Comparison of ENCODE assay signal across 23 cellular contexts in the genomic region with DNA sequence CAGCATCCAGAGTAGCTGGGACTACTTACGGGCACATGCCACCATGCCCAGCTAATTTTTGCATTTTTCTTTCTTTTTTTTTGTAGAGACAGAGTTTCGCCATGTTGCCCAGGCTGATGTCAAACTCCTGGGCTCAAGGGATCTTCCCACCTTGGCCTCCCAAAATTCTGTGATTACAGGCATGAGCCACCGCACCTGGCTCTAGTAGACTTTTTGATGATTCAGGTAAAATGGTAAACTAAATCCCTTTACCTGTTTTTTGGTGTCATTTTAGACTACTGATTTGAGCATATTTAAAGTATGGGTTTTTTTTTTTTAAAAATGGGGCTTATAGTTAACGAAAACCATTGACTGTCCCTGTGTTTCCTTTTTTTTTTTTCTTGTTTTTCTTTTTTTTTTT. TPM values are rescaled to one million over a fixed set of nuclear protein-coding genes. Genes with fewer than 3 reads are reported as not detected.
DNase-seq lines count a peak whose midpoint lies in the region; ATAC-seq, FAIRE-seq and TF ChIP-seq lines count a peak whose summit lies in the region.
"Had no signal": no experiment of that assay in that cellular context is flagged by ENCODE, and none has a peak within 500 bp of the region (broad histone marks: within the 10 kb centered on the region; RNA-seq: fewer than 3 reads in every experiment).

No MANE protein-coding gene starts in this region.

- no peak overlapping the region for H3K4ac ChIP-seq in IMR-90 (ENCODE audit: low read depth, low read length)

- no peak for TF ChIP-seq EP300 in HepG2 (IDR thresholded peaks at IDR 0.05; ENCODE audit: low read depth in 2 of 2, low read length in 2 of 2)
- TF ChIP-seq EP300 in HepG2 (CRISPR knock-in tag; IDR thresholded peaks at IDR 0.05; ENCODE audit: borderline replicate concordance) = no peak

- no peak for ATAC-seq in HepG2
- ATAC-seq in right lobe of liver = no peak
- ATAC-seq in IMR-90 (ENCODE audit: low read depth) = no peak
- ATAC-seq in left lung = no peak
- ATAC-seq in upper lobe of right lung = no peak
- ATAC-seq: CD8-positive, alpha-beta T cell had no signal

- in situ Hi-C loops in HepG2 (cut with HindIII; ENCODE audit: extremely low pct_ligation_motif_present, low pct_unique_long_range_greater_than_20kb) (no loop called here), IMR-90 (cut with MboI; ENCODE audit: low sequenced_read_pairs) (no loop called here)

- H3K27me3 ChIP-seq in HepG2 (ENCODE audit: control insufficient read depth in 1 of 2, insufficient read depth in 2 of 2, low read length in 2 of 2) = no peaks in the 10 kb centered on the region; a peak in 1 of 5 replicates
- H3K27me3 ChIP-seq in right lobe of liver = no peaks in the 10 kb centered on the region
- no peaks in the 10 kb centered on the region for H3K27me3 ChIP-seq in IMR-90 (ENCODE audit: control insufficient read depth, insufficient read depth, low read length)
- no peaks in the 10 kb centered on the region for H3K27me3 ChIP-seq in left lung
- H3K27me3 ChIP-seq in upper lobe of right lung = no peaks in the 10 kb centered on the region
- H3K27me3 ChIP-seq: BLaER1 treated with 17β-estradiol and CSF1 and Interleukin-3, amounts not matched to agents 10 nM and 100 nM had no signal

- H3K18ac ChIP-seq in IMR-90 (ENCODE audit: low read depth, low read length) = no peak overlapping the region

- CTCF ChIA-PET in HepG2 (lab: Yijun Ruan, JAX; ENCODE audit: low intra/inter-chr PET ratio, low total read pairs) (no interaction called here), IMR-90 (lab: Yijun Ruan, JAX) (no interaction called here)

- no peak overlapping the region for H4K91ac ChIP-seq in IMR-90 (ENCODE audit: insufficient read depth, low read depth, low read length)

- no peak overlapping the region for H4K8ac ChIP-seq in IMR-90 (ENCODE audit: low read depth in 2 of 2, low read length in 2 of 2)

- no peak overlapping the region for H2AFZ ChIP-seq in HepG2 (ENCODE audit: low read length)
- no peak overlapping the region for H2AFZ ChIP-seq in IMR-90 (replicated peaks; ENCODE audit: low read length, poor library complexity)

- H2BK15ac ChIP-seq in IMR-90 (ENCODE audit: low read depth, low read length) = no peak overlapping the region

- H2BK120ac ChIP-seq in IMR-90 (ENCODE audit: low read depth, low read length) = no peak overlapping the region

- H3K4me2 ChIP-seq in HepG2 (ENCODE audit: low read depth, low read length) = no peak overlapping the region
- no peak overlapping the region for H3K4me2 ChIP-seq in IMR-90 (ENCODE audit: low read depth, low read length)
- H3K4me2 ChIP-seq: BLaER1 treated with 17β-estradiol and CSF1 and Interleukin-3, amounts not matched to agents 10 nM and 100 nM had no signal

- H2BK5ac ChIP-seq in IMR-90 (ENCODE audit: low read depth, low read length, poor library complexity, severe bottlenecking) = no peak overlapping the region

- H3K36me3 ChIP-seq in HepG2 (replicated peaks in 1 of 2; ENCODE audit: control insufficient read depth in 1 of 2, insufficient read depth in 2 of 2, low read length in 2 of 2) (no peaks in the 10 kb centered on the region), right lobe of liver (no peaks in the 10 kb centered on the region), IMR-90 (ENCODE audit: control insufficient read depth, insufficient read depth, low read length) (peaks cover 6% of the 10 kb centered on the region), left lung (no peaks in the 10 kb centered on the region), upper lobe of right lung (peaks cover 6% of the 10 kb centered on the region)

- FAIRE-seq in HepG2 (lab: Jason Lieb, UNC) = no peak
- FAIRE-seq: A204.1, D721Med, G401.6, GM12891, GM19239 had no signal

- DNase-seq in HepG2 (ENCODE audit: low spot score) (no peak), right lobe of liver (no peak), IMR-90 (no peak), left lung (no peak), upper lobe of right lung (no peak), NCI-H1048 (lab: John Stamatoyannopoulos, UW) (no peak), SW480 (ENCODE audit: low spot score) (no peak)
- no peak for DNase-seq in activated naive CD4-positive, alpha-beta T cell treated with Interleukin-2 at 50 U/mL for 16 hours
- DNase-seq: 8988T; AML-193; Caco-2; Calu3; CD4-positive, alpha-beta T cell; CD8-positive, alpha-beta T cell; DMS79 treated with DMSO at 0.1 percent for 48 hours; GF-D8 had no signal

- no TSS peak for BruUV-seq in HepG2 (replicated peaks; lab: Mats Ljungman, UMichigan)
- BruUV-seq in IMR-90 (replicated peaks; lab: Mats Ljungman, UMichigan) = no TSS peak

- WGBS in HepG2 (ENCODE audit: low lambda C conversion rate) = 90% methylated on average over 4 of the region's 4 CpGs
- 84% methylated on average over 4 of the region's 4 CpGs for WGBS in right lobe of liver (ENCODE audit: insufficient coverage, low coverage, low lambda C conversion rate, missing lambda C conversion rate)
- no CpG with 5 or more reads among the region's 4 CpGs for WGBS in IMR-90 (ENCODE audit: extremely low coverage in 2 of 2, insufficient read length in 1 of 2), 2 experiments

- TF ChIP-seq CTCF in HepG2 (CRISPR knock-in tag; IDR thresholded peaks at IDR 0.05) (no peak), right lobe of liver (IDR thresholded peaks at IDR 0.05) (no peak), IMR-90 (conservative IDR thresholded peaks at IDR 0.05; ENCODE audit: low read depth, low read length) (no peak), left lung (IDR thresholded peaks at IDR 0.05) (no peak), upper lobe of right lung (IDR thresholded peaks at IDR 0.05) (no peak)

- dilution Hi-C loops in IMR-90 (cut with HindIII; ENCODE audit: low sequenced_read_pairs, unreplicated experiment) = no loop called here

- H3K4me1 ChIP-seq in HepG2 (ENCODE audit: insufficient read depth, low read length) (peaks cover 2% of the 10 kb centered on the region; the same call in 1 of the 2 replicates), right lobe of liver (no peaks in the 10 kb centered on the region), IMR-90 (ENCODE audit: control insufficient read depth, insufficient read depth, low read length) (peaks cover 4% of the 10 kb centered on the region), left lung (peaks cover 7 to 38% of the 10 kb centered on the region in 2 donors), upper lobe of right lung (peaks cover 35% of the 10 kb centered on the region)
- H3K4me1 ChIP-seq: Caco-2 had no signal

- no peak overlapping the region for H3K27ac ChIP-seq in HepG2 (ENCODE audit: extremely low read length, insufficient read depth, low read length)
- no peak overlapping the region for H3K27ac ChIP-seq in right lobe of liver
- peak overlapping the region; percentile 61; the same call in 1 of the 2 replicates for H3K27ac ChIP-seq in IMR-90 (ENCODE audit: insufficient read depth, low read length)
- peak overlapping the region; percentile 9 to 15 for H3K27ac ChIP-seq in left lung
- H3K27ac ChIP-seq in upper lobe of right lung = peak overlapping the region; percentile 17
- H3K27ac ChIP-seq: BLaER1 treated with 17β-estradiol and CSF1 and Interleukin-3, amounts not matched to agents 10 nM and 100 nM; C4-2B had no signal

- TF ChIP-seq RAD21 in HepG2 (CRISPR knock-in tag; IDR thresholded peaks at IDR 0.05) (no peak), IMR-90 (IDR thresholded peaks at IDR 0.05; ENCODE audit: low read length) (no peak)

- POLR2A ChIA-PET in HepG2 (lab: Yijun Ruan, JAX) (no interaction called here), IMR-90 (lab: Charles Lee; ENCODE audit: unreplicated experiment) (no interaction called here)

- intact Hi-C loops in HepG2 (cut with micrococcal nuclease; ENCODE audit: unreplicated experiment) (no loop called here), right lobe of liver (cut with DNase I) (no loop called here), IMR-90 (cut with micrococcal nuclease) (no loop called here), left lung (cut with DNase I) (no loop called here), upper lobe of right lung (cut with DNase I) (no loop called here)

- peaks cover 20% of the 10 kb centered on the region for H3K9me1 ChIP-seq in IMR-90 (ENCODE audit: insufficient read depth, low read length)

- H3K9me3 ChIP-seq in HepG2 (ENCODE audit: low read length) = no peaks in the 10 kb centered on the region
- H3K9me3 ChIP-seq in right lobe of liver = no peaks in the 10 kb centered on the region
- no peaks in the 10 kb centered on the region for H3K9me3 ChIP-seq in IMR-90 (ENCODE audit: control insufficient read depth, insufficient read depth, low read length)
- no peaks in the 10 kb centered on the region for H3K9me3 ChIP-seq in left lung
- H3K9me3 ChIP-seq in upper lobe of right lung = no peaks in the 10 kb centered on the region
- H3K9me3 ChIP-seq: BLaER1 treated with 17β-estradiol and CSF1 and Interleukin-3, amounts not matched to agents 10 nM and 100 nM; Caco-2 had no signal

- no peak overlapping the region for H3K56ac ChIP-seq in IMR-90 (ENCODE audit: extremely low read depth, insufficient read depth, low read length)

- TF ChIP-seq POLR2A in HepG2 (IDR thresholded peaks at IDR 0.05; ENCODE audit: insufficient read depth in 1 of 2, low read depth in 2 of 2, low read length in 2 of 2) = no peak
- no peak for TF ChIP-seq POLR2A in right lobe of liver (IDR thresholded peaks at IDR 0.05)
- TF ChIP-seq POLR2A in IMR-90 (IDR thresholded peaks at IDR 0.05; ENCODE audit: low read depth, low read length) = no peak

- H4K5ac ChIP-seq in IMR-90 (ENCODE audit: low read depth, low read length) = no peak overlapping the region

- no peak overlapping the region for H3K14ac ChIP-seq in IMR-90 (replicated peaks; ENCODE audit: low read depth, low read length)

- H4K20me1 ChIP-seq in HepG2 (ENCODE audit: insufficient read depth, low read length) (no peaks in the 10 kb centered on the region), IMR-90 (ENCODE audit: insufficient read depth, low read length) (peaks cover 75% of the 10 kb centered on the region)
- H4K20me1 ChIP-seq: BLaER1 treated with 17β-estradiol and CSF1 and Interleukin-3, amounts not matched to agents 10 nM and 100 nM had no signal

- H3K4me3 ChIP-seq in HepG2 (replicated peaks in 1 of 3; ENCODE audit: insufficient read depth in 1 of 3, low read depth in 2 of 3, low read length in 3 of 3) (no peak overlapping the region), right lobe of liver (no peak overlapping the region), IMR-90 (ENCODE audit: insufficient read depth, low read depth, low read length) (no peak overlapping the region), left lung (no peak overlapping the region), upper lobe of right lung (no peak overlapping the region)
- H3K4me3 ChIP-seq: BLaER1 treated with 17β-estradiol and CSF1 and Interleukin-3, amounts not matched to agents 10 nM and 100 nM had no signal

- H3K79me2 ChIP-seq in HepG2 (ENCODE audit: insufficient read depth, low read length) = no peaks in the 10 kb centered on the region

- H3K79me1 ChIP-seq in IMR-90 (ENCODE audit: low read depth in 1 of 2, low read length in 2 of 2) = peaks cover 7 to 48% of the 10 kb centered on the region in 2 experiments

- no peak overlapping the region for H3K23ac ChIP-seq in IMR-90 (ENCODE audit: low read depth, low read length)

- H3K9ac ChIP-seq in HepG2 (ENCODE audit: insufficient read depth, low read depth, low read length) = no peak overlapping the region
- H3K9ac ChIP-seq in IMR-90 (ENCODE audit: low read depth, low read length) = no peak overlapping the region
- H3K9ac ChIP-seq: BLaER1 treated with 17β-estradiol and CSF1 and Interleukin-3, amounts not matched to agents 10 nM and 100 nM had no signal

- no peak overlapping the region for H2AK9ac ChIP-seq in IMR-90 (replicated peaks; ENCODE audit: low read depth, low read length, poor library complexity)

- H2AK5ac ChIP-seq in IMR-90 (ENCODE audit: low read depth, low read length) = no peak overlapping the region

- no peak overlapping the region for H2BK20ac ChIP-seq in IMR-90 (ENCODE audit: low read depth, low read length)

RNA-seq across cellular contexts. Expression of gene RBMS2, which starts 20.5 kb away (rescaled TPM):
- total RNA-seq in HepG2 (2016; rRNA removed; fragmentation: Illumina TruSeq; extraction: Trizol) (0.53 and 0.81 TPM in 2 replicates), right lobe of liver (1 to 10 TPM; 3.4 to 6.4 (median 4.3) TPM), IMR-90 (2012; rRNA removed) (28.3 and 38.0 TPM in 2 replicates), left lung (100 to 1,000 TPM in 1 of 2 donors, 10 to 100 TPM in 1; 81.2 to 113 TPM), upper lobe of right lung (142 TPM)
- total RNA-seq in HepG2 (2016; cell fraction: cytosol; rRNA removed; fragmentation: Illumina TruSeq; extraction: Trizol; ENCODE audit: low read depth) = 1.4 and 3.4 TPM in 2 replicates
- total RNA-seq in HepG2 (2016; cell fraction: insoluble cytoplasmic fraction; rRNA removed; fragmentation: Illumina TruSeq; extraction: Trizol) = 0.52 and 1.7 TPM in 2 replicates
- total RNA-seq in HepG2 (2016; cell fraction: membrane; rRNA removed; fragmentation: Illumina TruSeq; extraction: Trizol) = 0.93 and 5.7 TPM in 2 replicates
- 0.68 and 2.8 TPM in 2 replicates for total RNA-seq in HepG2 (2016; cell fraction: nucleus; rRNA removed; fragmentation: Illumina TruSeq; extraction: Trizol)
- polyA plus RNA-seq in HepG2 (2011; rRNA removed) (6.0 and 7.4 TPM in 2 replicates), IMR-90 (2012; rRNA removed) (41.9 and 43.6 TPM in 2 replicates)
- polyA plus RNA-seq in HepG2 (2011; cell fraction: cytosol; rRNA removed) = 4.9 and 5.8 TPM in 2 replicates
- polyA plus RNA-seq in HepG2 (2011; cell fraction: nucleus; rRNA removed) = 4.1 and 31.3 TPM in 2 replicates
- 4.5 and 6.2 TPM in 2 replicates for polyA plus RNA-seq in HepG2 (2012)
- 4.3 and 5.5 TPM in 2 replicates for polyA plus RNA-seq in HepG2 (2016; cell fraction: cytosol; fragmentation: Illumina TruSeq; extraction: Trizol; ENCODE audit: low read depth)
- polyA plus RNA-seq in HepG2 (2016; cell fraction: insoluble cytoplasmic fraction; fragmentation: Illumina TruSeq; extraction: Trizol; ENCODE audit: low read depth) = 2.0 and 2.8 TPM in 2 replicates
- polyA plus RNA-seq in HepG2 (2016; cell fraction: membrane; fragmentation: Illumina TruSeq; extraction: Trizol; ENCODE audit: low read depth) = 5.5 and 8.4 TPM in 2 replicates
- 3.7 and 5.1 TPM in 2 replicates for polyA plus RNA-seq in HepG2 (2016; cell fraction: nucleus; fragmentation: Illumina TruSeq; extraction: Trizol; ENCODE audit: insufficient read depth, low read depth)
- polyA minus RNA-seq in HepG2 (2011; rRNA and poly(A)+ RNA removed; ENCODE audit: low replicate concordance) = 11.3 and 107 TPM in 2 replicates
- 6.9 and 7.3 TPM in 2 replicates for polyA minus RNA-seq in HepG2 (2011; cell fraction: cytosol; rRNA and poly(A)+ RNA removed)
- polyA minus RNA-seq in HepG2 (2011; cell fraction: nucleus; rRNA and poly(A)+ RNA removed) = 1.3 and 1.9 TPM in 2 replicates
- 15.4 and 18.3 TPM in 2 replicates for polyA plus RNA-seq in IMR-90 (2012; cell fraction: cytosol; rRNA removed)
- polyA plus RNA-seq in IMR-90 (2012; cell fraction: nucleus; rRNA removed; ENCODE audit: low replicate concordance) = 30.3 and 56.5 TPM in 2 replicates

RNA-seq across cellular contexts. Expression of gene GLS2, which starts 54.2 kb away (rescaled TPM):
- total RNA-seq in HepG2 (2016; rRNA removed; fragmentation: Illumina TruSeq; extraction: Trizol) (12.2 and 14.0 TPM in 2 replicates), right lobe of liver (100 to 1,000 TPM in 2 of 6 experiments, 10 to 100 TPM in 4; 37.2 to 267 (median 72.7) TPM), IMR-90 (2012; rRNA removed) (under 0.01 and 0.36 TPM in 2 replicates), left lung (1 to 10 TPM; 3.0 to 5.9 TPM), upper lobe of right lung (5.5 TPM)
- total RNA-seq in HepG2 (2016; cell fraction: cytosol; rRNA removed; fragmentation: Illumina TruSeq; extraction: Trizol; ENCODE audit: low read depth) = 5.1 and 6.0 TPM in 2 replicates
- total RNA-seq in HepG2 (2016; cell fraction: insoluble cytoplasmic fraction; rRNA removed; fragmentation: Illumina TruSeq; extraction: Trizol) = 12.0 and 13.5 TPM in 2 replicates
- 8.3 and 10.5 TPM in 2 replicates for total RNA-seq in HepG2 (2016; cell fraction: membrane; rRNA removed; fragmentation: Illumina TruSeq; extraction: Trizol)
- total RNA-seq in HepG2 (2016; cell fraction: nucleus; rRNA removed; fragmentation: Illumina TruSeq; extraction: Trizol) = 9.2 and 10.3 TPM in 2 replicates
- polyA plus RNA-seq in HepG2 (2011; rRNA removed) (8.5 and 8.6 TPM in 2 replicates), IMR-90 (2012; rRNA removed) (0.21 and 0.40 TPM in 2 replicates)
- 5.0 and 6.0 TPM in 2 replicates for polyA plus RNA-seq in HepG2 (2011; cell fraction: cytosol; rRNA removed)
- 30.0 and 30.9 TPM in 2 replicates for polyA plus RNA-seq in HepG2 (2011; cell fraction: nucleus; rRNA removed)
- polyA plus RNA-seq in HepG2 (2012) = 4.3 and 6.2 TPM in 2 replicates
- polyA plus RNA-seq in HepG2 (2016; cell fraction: cytosol; fragmentation: Illumina TruSeq; extraction: Trizol; ENCODE audit: low read depth) = 3.4 and 4.7 TPM in 2 replicates
- 11.3 and 13.3 TPM in 2 replicates for polyA plus RNA-seq in HepG2 (2016; cell fraction: insoluble cytoplasmic fraction; fragmentation: Illumina TruSeq; extraction: Trizol; ENCODE audit: low read depth)
- 5.6 and 7.1 TPM in 2 replicates for polyA plus RNA-seq in HepG2 (2016; cell fraction: membrane; fragmentation: Illumina TruSeq; extraction: Trizol; ENCODE audit: low read depth)
- 16.2 and 18.9 TPM in 2 replicates for polyA plus RNA-seq in HepG2 (2016; cell fraction: nucleus; fragmentation: Illumina TruSeq; extraction: Trizol; ENCODE audit: insufficient read depth, low read depth)
- 11.4 TPM in 1 of 2 replicates, not detected in the other for polyA minus RNA-seq in HepG2 (2011; rRNA and poly(A)+ RNA removed; ENCODE audit: low replicate concordance)
- polyA minus RNA-seq in HepG2 (2011; cell fraction: cytosol; rRNA and poly(A)+ RNA removed) = 3.5 and 5.0 TPM in 2 replicates
- polyA minus RNA-seq in HepG2 (2011; cell fraction: nucleus; rRNA and poly(A)+ RNA removed) = 3.7 and 7.3 TPM in 2 replicates
- 0.08 and 0.20 TPM in 2 replicates for polyA plus RNA-seq in IMR-90 (2012; cell fraction: cytosol; rRNA removed)
- polyA plus RNA-seq in IMR-90 (2012; cell fraction: nucleus; rRNA removed; ENCODE audit: low replicate concordance) = 0.45 and 0.94 TPM in 2 replicates

Comparison
In these comparisons a context has a peak if more than half of its experiments do, and no peak if none do; other contexts are left out.
1. H3K27ac ChIP-seq: peak in IMR-90 (single experiment), left lung (2 of 2) and upper lobe of right lung (single experiment); none in HepG2 (single experiment) and right lobe of liver (0 of 3).